Comparison of ENCODE assay signal across 1 cellular context in the genomic region with DNA sequence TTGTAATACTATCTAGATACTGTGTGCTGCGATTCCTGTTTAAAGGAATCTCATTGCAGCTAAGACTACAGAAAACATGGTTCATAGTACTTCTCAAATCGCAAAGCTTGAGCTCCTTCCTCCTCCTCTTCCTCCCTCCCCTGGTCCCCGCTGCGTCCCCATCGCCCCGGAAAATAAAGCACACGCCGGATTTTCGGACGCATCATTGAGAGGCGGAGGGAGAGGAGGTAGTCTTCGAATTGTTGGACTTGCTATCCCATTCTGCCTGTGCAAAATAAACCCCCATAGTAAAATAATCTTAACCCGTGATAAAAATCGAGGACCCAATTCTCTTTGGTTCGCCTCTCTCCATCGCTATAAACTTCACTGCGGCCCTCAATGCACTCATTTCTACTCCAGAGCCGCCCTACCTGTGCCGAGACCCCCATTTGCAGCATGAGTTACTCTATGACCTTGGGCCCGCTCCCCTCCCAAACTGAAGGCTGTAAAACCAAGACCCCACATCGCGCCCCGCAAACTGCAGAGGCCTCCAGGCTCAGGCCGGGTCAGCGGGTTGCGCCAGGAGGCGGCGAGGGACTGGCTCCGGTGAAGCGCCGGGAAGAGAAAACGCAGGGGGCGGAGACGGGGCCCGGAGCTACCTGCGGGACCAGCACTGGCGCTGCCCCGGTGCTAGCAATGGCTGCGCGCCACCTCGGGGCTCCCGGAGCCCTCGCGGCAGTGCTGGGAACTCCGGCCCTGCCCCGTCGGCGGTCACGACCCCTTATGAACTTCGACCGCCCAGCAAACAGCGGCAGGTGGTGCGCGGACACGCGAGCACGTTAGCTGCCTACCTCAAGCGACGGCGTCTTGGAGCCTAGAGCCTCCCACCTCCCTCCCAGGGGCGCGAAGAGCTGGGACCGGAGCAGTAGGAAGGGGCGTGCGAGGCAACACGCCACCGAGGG.
TF ChIP-seq lines count a peak whose summit lies in the region.

No MANE protein-coding gene starts in this region.

TF ChIP-seq in HEK293, 187 proteins besides CTCF, POLR2A, EP300 and RAD21 (continued from another document and continues in another):
- TF ChIP-seq ZNF664 (tag by site-specific recombination; IDR thresholded peaks at IDR 0.05) (0 out of 2 replicates have a peak, but pooled peaks have one; percentile 16), ZNF169 (tag by site-specific recombination; IDR thresholded peaks at IDR 0.05) (0 out of 2 replicates have a peak, but pooled peaks have one; percentile 24), ZNF549 (tag by site-specific recombination; IDR thresholded peaks at IDR 0.05) (no peak), ZSCAN18 (tag by site-specific recombination; IDR thresholded peaks at IDR 0.05) (no peak), ZNF292 (tag by site-specific recombination; IDR thresholded peaks at IDR 0.05; ENCODE audit: borderline replicate concordance, low read depth) (no peak), ZNF140 (tag by site-specific recombination; IDR thresholded peaks at IDR 0.05) (no peak), ZNF426 (tag by site-specific recombination; IDR thresholded peaks at IDR 0.05) (no peak), BCL11A (tag by site-specific recombination; IDR thresholded peaks at IDR 0.05; ENCODE audit: low read depth) (no peak), EGR2 (tag by site-specific recombination; IDR thresholded peaks at IDR 0.05; ENCODE audit: low read depth) (no peak), ZNF394 (tag by site-specific recombination; IDR thresholded peaks at IDR 0.05; ENCODE audit: borderline replicate concordance) (no peak), ZFP69B (tag by site-specific recombination; IDR thresholded peaks at IDR 0.05) (no peak), GLI4 (tag by site-specific recombination; IDR thresholded peaks at IDR 0.05) (0 out of 2 replicates have a peak, but pooled peaks have one; percentile 76), PRDM10 (tag by site-specific recombination; IDR thresholded peaks at IDR 0.05) (peak; percentile 33; the same call in 1 of the 2 replicates), KLF9 (tag by site-specific recombination; IDR thresholded peaks at IDR 0.05; ENCODE audit: low read depth) (peak; percentile 69; the same call in 1 of the 2 replicates), ZBTB21 (tag by site-specific recombination; IDR thresholded peaks at IDR 0.05) (no peak), ZBTB1 (tag by site-specific recombination; IDR thresholded peaks at IDR 0.05) (no peak), ZBTB26 (tag by site-specific recombination; optimal IDR thresholded peaks at IDR 0.05) (peak; percentile 88), ZNF571 (tag by site-specific recombination; IDR thresholded peaks at IDR 0.05) (no peak), ZNF624 (tag by site-specific recombination; IDR thresholded peaks at IDR 0.05) (no peak), ZNF416 (tag by site-specific recombination; IDR thresholded peaks at IDR 0.05) (no peak), HOXC10 (CRISPR knock-in tag; IDR thresholded peaks at IDR 0.05) (no peak), ZBTB10 (tag by site-specific recombination; IDR thresholded peaks at IDR 0.05) (peak; percentile 40), YY2 (tag by site-specific recombination; IDR thresholded peaks at IDR 0.05) (peak; percentile 72; the same call in 1 of the 2 replicates), ZNF555 (tag by site-specific recombination; conservative IDR thresholded peaks at IDR 0.05) (no peak), ZNF658 (tag by site-specific recombination; IDR thresholded peaks at IDR 0.05) (no peak), ZNF48 (tag by site-specific recombination; IDR thresholded peaks at IDR 0.05) (no peak), ZNF621 (tag by site-specific recombination; IDR thresholded peaks at IDR 0.05) (no peak), SP3 (tag by site-specific recombination; IDR thresholded peaks at IDR 0.05) (no peak; the same call in 1 of the 2 replicates)
- TF ChIP-seq, protein P1, sequence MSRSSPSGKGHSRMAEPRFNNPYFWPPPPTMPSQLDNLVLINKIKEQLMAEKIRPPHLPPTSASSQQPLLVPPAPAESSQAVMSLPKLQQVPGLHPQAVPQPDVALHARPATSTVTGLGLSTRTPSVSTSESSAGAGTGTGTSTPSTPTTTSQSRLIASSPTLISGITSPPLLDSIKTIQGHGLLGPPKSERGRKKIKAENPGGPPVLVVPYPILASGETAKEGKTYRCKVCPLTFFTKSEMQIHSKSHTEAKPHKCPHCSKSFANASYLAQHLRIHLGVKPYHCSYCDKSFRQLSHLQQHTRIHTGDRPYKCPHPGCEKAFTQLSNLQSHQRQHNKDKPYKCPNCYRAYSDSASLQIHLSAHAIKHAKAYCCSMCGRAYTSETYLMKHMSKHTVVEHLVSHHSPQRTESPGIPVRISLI (tag by site-specific recombination; IDR thresholded peaks at IDR 0.05) = no peak
- TF ChIP-seq, protein P2, sequence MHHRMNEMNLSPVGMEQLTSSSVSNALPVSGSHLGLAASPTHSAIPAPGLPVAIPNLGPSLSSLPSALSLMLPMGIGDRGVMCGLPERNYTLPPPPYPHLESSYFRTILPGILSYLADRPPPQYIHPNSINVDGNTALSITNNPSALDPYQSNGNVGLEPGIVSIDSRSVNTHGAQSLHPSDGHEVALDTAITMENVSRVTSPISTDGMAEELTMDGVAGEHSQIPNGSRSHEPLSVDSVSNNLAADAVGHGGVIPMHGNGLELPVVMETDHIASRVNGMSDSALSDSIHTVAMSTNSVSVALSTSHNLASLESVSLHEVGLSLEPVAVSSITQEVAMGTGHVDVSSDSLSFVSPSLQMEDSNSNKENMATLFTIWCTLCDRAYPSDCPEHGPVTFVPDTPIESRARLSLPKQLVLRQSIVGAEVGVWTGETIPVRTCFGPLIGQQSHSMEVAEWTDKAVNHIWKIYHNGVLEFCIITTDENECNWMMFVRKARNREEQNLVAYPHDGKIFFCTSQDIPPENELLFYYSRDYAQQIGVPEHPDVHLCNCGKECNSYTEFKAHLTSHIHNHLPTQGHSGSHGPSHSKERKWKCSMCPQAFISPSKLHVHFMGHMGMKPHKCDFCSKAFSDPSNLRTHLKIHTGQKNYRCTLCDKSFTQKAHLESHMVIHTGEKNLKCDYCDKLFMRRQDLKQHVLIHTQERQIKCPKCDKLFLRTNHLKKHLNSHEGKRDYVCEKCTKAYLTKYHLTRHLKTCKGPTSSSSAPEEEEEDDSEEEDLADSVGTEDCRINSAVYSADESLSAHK (tag by site-specific recombination; IDR thresholded peaks at IDR 0.05) = no peak
- TF ChIP-seq, protein P3, sequence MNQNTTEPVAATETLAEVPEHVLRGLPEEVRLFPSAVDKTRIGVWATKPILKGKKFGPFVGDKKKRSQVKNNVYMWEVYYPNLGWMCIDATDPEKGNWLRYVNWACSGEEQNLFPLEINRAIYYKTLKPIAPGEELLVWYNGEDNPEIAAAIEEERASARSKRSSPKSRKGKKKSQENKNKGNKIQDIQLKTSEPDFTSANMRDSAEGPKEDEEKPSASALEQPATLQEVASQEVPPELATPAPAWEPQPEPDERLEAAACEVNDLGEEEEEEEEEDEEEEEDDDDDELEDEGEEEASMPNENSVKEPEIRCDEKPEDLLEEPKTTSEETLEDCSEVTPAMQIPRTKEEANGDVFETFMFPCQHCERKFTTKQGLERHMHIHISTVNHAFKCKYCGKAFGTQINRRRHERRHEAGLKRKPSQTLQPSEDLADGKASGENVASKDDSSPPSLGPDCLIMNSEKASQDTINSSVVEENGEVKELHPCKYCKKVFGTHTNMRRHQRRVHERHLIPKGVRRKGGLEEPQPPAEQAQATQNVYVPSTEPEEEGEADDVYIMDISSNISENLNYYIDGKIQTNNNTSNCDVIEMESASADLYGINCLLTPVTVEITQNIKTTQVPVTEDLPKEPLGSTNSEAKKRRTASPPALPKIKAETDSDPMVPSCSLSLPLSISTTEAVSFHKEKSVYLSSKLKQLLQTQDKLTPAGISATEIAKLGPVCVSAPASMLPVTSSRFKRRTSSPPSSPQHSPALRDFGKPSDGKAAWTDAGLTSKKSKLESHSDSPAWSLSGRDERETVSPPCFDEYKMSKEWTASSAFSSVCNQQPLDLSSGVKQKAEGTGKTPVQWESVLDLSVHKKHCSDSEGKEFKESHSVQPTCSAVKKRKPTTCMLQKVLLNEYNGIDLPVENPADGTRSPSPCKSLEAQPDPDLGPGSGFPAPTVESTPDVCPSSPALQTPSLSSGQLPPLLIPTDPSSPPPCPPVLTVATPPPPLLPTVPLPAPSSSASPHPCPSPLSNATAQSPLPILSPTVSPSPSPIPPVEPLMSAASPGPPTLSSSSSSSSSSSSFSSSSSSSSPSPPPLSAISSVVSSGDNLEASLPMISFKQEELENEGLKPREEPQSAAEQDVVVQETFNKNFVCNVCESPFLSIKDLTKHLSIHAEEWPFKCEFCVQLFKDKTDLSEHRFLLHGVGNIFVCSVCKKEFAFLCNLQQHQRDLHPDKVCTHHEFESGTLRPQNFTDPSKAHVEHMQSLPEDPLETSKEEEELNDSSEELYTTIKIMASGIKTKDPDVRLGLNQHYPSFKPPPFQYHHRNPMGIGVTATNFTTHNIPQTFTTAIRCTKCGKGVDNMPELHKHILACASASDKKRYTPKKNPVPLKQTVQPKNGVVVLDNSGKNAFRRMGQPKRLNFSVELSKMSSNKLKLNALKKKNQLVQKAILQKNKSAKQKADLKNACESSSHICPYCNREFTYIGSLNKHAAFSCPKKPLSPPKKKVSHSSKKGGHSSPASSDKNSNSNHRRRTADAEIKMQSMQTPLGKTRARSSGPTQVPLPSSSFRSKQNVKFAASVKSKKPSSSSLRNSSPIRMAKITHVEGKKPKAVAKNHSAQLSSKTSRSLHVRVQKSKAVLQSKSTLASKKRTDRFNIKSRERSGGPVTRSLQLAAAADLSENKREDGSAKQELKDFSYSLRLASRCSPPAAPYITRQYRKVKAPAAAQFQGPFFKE (tag by site-specific recombination; IDR thresholded peaks at IDR 0.05; ENCODE audit: borderline replicate concordance) = peak; percentile 77; the same call in 1 of the 2 replicates
